In genomic region chr14:35365130-35366047, GRCh38 we compare ENCODE assay signal across 8 cellular contexts. TPM values are rescaled to one million over a fixed set of nuclear protein-coding genes. Genes with fewer than 3 reads are reported as not detected.
DNase-seq lines count a peak whose midpoint lies in the region; ATAC-seq lines count a peak whose summit lies in the region.

No MANE protein-coding gene starts in this region.

- H3K27ac ChIP-seq in effector memory CD4-positive, alpha-beta T cell (ENCODE audit: insufficient read depth, low read length, poor library complexity, severe bottlenecking): no peak overlapping the region

- no peaks in the 10 kb centered on the region for H3K36me3 ChIP-seq in skeletal muscle satellite cell (ENCODE audit: insufficient read depth, low read length)
- H3K36me3 ChIP-seq in effector memory CD4-positive, alpha-beta T cell (ENCODE audit: control insufficient read depth, insufficient read depth, low read length): no peaks in the 10 kb centered on the region

- no peaks in the 10 kb centered on the region for H3K27me3 ChIP-seq in skeletal muscle satellite cell (ENCODE audit: control insufficient read depth, insufficient read depth, low read length)
- no peaks in the 10 kb centered on the region for H3K27me3 ChIP-seq in effector memory CD4-positive, alpha-beta T cell (replicated peaks; ENCODE audit: control insufficient read depth, insufficient read depth, low read length, poor library complexity, severe bottlenecking)

- DNase-seq in OCI-M1 (lab: John Stamatoyannopoulos, UW) (peak; percentile 85), Right ventricle myocardium inferior (ENCODE audit: missing footprints) (peak; percentile 73), NCI-H2227 (lab: John Stamatoyannopoulos, UW; ENCODE audit: unreplicated experiment) (no peak)
- DNase-seq in activated effector memory CD4-positive, alpha-beta T cell treated with anti-CD3 and anti-CD28 coated beads, Interleukin-2, amount 50 U/mL, for 16 hours: peak; percentile 90
- DNase-seq in effector memory CD4-positive, alpha-beta T cell: no peak

- no peaks in the 10 kb centered on the region for H3K9me3 ChIP-seq in skeletal muscle satellite cell (replicated peaks; ENCODE audit: low read length)
- no peaks in the 10 kb centered on the region for H3K9me3 ChIP-seq in effector memory CD4-positive, alpha-beta T cell (ENCODE audit: control insufficient read depth, low read length)

- peak overlapping the region; percentile 30 for H3K4me2 ChIP-seq in skeletal muscle satellite cell (ENCODE audit: low read length)

- H3K4me1 ChIP-seq in skeletal muscle satellite cell (ENCODE audit: control insufficient read depth, insufficient read depth, low read length): peaks cover 53% of the 10 kb centered on the region
- H3K4me1 ChIP-seq in effector memory CD4-positive, alpha-beta T cell (ENCODE audit: control insufficient read depth, insufficient read depth, low read length, poor library complexity, severe bottlenecking): no peaks in the 10 kb centered on the region

- ATAC-seq in GM19463 (IDR thresholded peaks at IDR 0.05; ENCODE audit: unreplicated experiment) (peak; percentile 65), Right ventricle myocardium inferior (peak; percentile 60), GM19397 (IDR thresholded peaks at IDR 0.05; ENCODE audit: unreplicated experiment) (no peak)

- intact Hi-C loops in Right ventricle myocardium inferior (cut with DNase I): no loop called here

- H3K9ac ChIP-seq in skeletal muscle satellite cell (ENCODE audit: low read depth, low read length): peak overlapping the region; percentile 72

- peak overlapping the region; percentile 13 for H3K4me3 ChIP-seq in skeletal muscle satellite cell (ENCODE audit: low read length)
- no peak overlapping the region for H3K4me3 ChIP-seq in effector memory CD4-positive, alpha-beta T cell (ENCODE audit: insufficient read depth, low read depth, low read length, poor library complexity, severe bottlenecking)

RNA-seq across cellular contexts. Expression of gene NFKBIA, which starts 39.2 kb away (rescaled TPM):
- 83.0 TPM for total RNA-seq in Right ventricle myocardium inferior
- 118 and 123 TPM in 2 replicates for total RNA-seq in skeletal muscle satellite cell (2012; rRNA removed)

Comparison
In these comparisons a context has a peak if more than half of its experiments do, and no peak if none do; other contexts are left out.
1. DNase-seq: peak in OCI-M1 (single experiment), activated effector memory CD4-positive, alpha-beta T cell treated with anti-CD3 and anti-CD28 coated beads, Interleukin-2, amount 50 U/mL, for 16 hours (single experiment) and Right ventricle myocardium inferior (single experiment); none in effector memory CD4-positive, alpha-beta T cell (0 of 3) and NCI-H2227 (single experiment).